ENCODE assay signal across 22 cellular contexts in genomic region chr5:159783731-159784247, GRCh38.
"Had no signal": no experiment of that assay in that cellular context is flagged by ENCODE, and none has a peak within 500 bp of the region (broad histone marks: within the 10 kb centered on the region; RNA-seq: fewer than 3 reads in every experiment).

No MANE protein-coding gene starts in this region.

- ATAC-seq: gastrocnemius medialis, left colon, left ventricle myocardium superior, psoas muscle, sciatic nerve, upper lobe of right lung had no signal

- H3K36me3 ChIP-seq: gastrocnemius medialis, spleen, suprapubic skin, tibial nerve, upper lobe of right lung had no signal

- H3K27ac ChIP-seq: gastrocnemius medialis, psoas muscle, spleen, suprapubic skin, tibial nerve, upper lobe of right lung had no signal

- H3K27me3 ChIP-seq: gastrocnemius medialis, suprapubic skin, tibial nerve, upper lobe of right lung had no signal

- FAIRE-seq: endothelial cell of umbilical vein, kidney had no signal

- H3K4me3 ChIP-seq: coronary artery, gastrocnemius medialis, psoas muscle, spleen, suprapubic skin, tibial nerve, upper lobe of right lung had no signal

- H3K4me1 ChIP-seq: psoas muscle had no signal

- H3K9me3 ChIP-seq: gastrocnemius medialis, psoas muscle, spleen, suprapubic skin, tibial nerve, upper lobe of right lung had no signal

- DNase-seq: effector CD4-positive, alpha-beta T cell; endodermal cell; gastrocnemius medialis; glutamatergic neuron; immature natural killer cell; kidney; left colon; left ventricle myocardium superior; mesendoderm; naive B cell; psoas muscle; retina; spleen; stimulated activated CD4-positive, alpha-beta T cell treated with anti-CD3 and anti-CD28 coated beads, Interleukin-15, amount 100 ng/mL, for 24 hours; stimulated activated CD4-positive, alpha-beta T cell treated with anti-CD3 and anti-CD28 coated beads, Interleukin-2, amount 100 ng/mL, for 24 hours; stimulated activated naive CD4-positive, alpha-beta T cell treated with Interleukin-2 at 50 U/mL for 16 hours; upper lobe of right lung had no signal
